Comparison of ENCODE assay signal across 1 cellular context in the genomic region with DNA sequence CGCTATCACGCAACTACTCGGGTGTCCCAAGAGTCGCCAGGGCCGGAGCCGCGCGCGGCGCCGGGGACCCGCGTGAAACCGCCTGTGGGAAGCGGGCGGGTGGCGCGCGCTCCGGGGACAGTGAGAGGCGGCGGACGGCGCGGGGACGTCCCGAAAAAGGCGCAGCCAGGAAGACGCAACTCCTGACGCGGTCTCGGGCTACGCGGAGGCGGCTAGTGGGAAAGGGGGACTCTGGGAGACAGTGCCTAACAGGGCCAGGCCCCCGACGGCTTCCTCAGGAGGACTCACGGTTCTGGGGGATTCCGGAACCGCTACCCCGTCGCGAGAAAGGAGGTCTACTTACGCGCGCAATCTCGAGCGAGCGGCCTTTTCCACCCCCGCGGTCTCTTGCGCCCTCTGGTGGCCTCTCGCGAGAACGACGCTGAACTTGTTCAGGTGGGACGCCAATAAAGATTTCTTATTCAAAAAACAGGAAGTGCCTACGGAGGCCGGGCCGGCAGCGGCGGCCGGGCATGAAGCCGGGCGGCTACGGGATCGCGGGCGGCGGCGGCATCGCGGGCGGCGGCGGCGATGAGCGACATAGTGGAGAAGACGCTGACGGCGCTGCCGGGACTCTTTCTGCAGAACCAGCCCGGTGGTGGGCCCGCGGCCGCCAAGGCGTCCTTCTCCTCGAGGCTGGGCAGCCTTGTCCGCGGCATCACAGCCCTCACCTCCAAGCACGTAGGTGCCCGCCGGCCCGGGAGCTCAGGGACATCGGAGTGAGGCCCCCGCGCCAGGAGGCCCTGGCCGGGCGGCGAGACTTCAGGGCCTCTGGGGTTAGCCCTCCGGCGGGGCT.
TF ChIP-seq lines count a peak whose summit lies in the region.

A gene (plus strand): TSS at position 475 of the 835 bp plus-strand sequence. CDS start 96 bp downstream, at position 571.

TF ChIP-seq in GM12878, 131 proteins besides CTCF, POLR2A, EP300 and RAD21 (continued from another document and continues in another):
- TF ChIP-seq, protein P1, sequence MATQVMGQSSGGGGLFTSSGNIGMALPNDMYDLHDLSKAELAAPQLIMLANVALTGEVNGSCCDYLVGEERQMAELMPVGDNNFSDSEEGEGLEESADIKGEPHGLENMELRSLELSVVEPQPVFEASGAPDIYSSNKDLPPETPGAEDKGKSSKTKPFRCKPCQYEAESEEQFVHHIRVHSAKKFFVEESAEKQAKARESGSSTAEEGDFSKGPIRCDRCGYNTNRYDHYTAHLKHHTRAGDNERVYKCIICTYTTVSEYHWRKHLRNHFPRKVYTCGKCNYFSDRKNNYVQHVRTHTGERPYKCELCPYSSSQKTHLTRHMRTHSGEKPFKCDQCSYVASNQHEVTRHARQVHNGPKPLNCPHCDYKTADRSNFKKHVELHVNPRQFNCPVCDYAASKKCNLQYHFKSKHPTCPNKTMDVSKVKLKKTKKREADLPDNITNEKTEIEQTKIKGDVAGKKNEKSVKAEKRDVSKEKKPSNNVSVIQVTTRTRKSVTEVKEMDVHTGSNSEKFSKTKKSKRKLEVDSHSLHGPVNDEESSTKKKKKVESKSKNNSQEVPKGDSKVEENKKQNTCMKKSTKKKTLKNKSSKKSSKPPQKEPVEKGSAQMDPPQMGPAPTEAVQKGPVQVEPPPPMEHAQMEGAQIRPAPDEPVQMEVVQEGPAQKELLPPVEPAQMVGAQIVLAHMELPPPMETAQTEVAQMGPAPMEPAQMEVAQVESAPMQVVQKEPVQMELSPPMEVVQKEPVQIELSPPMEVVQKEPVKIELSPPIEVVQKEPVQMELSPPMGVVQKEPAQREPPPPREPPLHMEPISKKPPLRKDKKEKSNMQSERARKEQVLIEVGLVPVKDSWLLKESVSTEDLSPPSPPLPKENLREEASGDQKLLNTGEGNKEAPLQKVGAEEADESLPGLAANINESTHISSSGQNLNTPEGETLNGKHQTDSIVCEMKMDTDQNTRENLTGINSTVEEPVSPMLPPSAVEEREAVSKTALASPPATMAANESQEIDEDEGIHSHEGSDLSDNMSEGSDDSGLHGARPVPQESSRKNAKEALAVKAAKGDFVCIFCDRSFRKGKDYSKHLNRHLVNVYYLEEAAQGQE (IDR thresholded peaks at IDR 0.05; ENCODE audit: low read depth, low read length): peak; percentile 29; the same call in 1 of the 2 replicates
- no peak for TF ChIP-seq SUZ12 (IDR thresholded peaks at IDR 0.05; ENCODE audit: unreplicated experiment)
- TF ChIP-seq, protein P2, sequence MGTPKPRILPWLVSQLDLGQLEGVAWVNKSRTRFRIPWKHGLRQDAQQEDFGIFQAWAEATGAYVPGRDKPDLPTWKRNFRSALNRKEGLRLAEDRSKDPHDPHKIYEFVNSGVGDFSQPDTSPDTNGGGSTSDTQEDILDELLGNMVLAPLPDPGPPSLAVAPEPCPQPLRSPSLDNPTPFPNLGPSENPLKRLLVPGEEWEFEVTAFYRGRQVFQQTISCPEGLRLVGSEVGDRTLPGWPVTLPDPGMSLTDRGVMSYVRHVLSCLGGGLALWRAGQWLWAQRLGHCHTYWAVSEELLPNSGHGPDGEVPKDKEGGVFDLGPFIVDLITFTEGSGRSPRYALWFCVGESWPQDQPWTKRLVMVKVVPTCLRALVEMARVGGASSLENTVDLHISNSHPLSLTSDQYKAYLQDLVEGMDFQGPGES (IDR thresholded peaks at IDR 0.05): 0 out of 2 replicates have a peak, but pooled peaks have one; percentile 26
- TF ChIP-seq SMC3 (IDR thresholded peaks at IDR 0.05; ENCODE audit: borderline replicate concordance, low read length): peak; percentile 88
- TF ChIP-seq, protein P3, sequence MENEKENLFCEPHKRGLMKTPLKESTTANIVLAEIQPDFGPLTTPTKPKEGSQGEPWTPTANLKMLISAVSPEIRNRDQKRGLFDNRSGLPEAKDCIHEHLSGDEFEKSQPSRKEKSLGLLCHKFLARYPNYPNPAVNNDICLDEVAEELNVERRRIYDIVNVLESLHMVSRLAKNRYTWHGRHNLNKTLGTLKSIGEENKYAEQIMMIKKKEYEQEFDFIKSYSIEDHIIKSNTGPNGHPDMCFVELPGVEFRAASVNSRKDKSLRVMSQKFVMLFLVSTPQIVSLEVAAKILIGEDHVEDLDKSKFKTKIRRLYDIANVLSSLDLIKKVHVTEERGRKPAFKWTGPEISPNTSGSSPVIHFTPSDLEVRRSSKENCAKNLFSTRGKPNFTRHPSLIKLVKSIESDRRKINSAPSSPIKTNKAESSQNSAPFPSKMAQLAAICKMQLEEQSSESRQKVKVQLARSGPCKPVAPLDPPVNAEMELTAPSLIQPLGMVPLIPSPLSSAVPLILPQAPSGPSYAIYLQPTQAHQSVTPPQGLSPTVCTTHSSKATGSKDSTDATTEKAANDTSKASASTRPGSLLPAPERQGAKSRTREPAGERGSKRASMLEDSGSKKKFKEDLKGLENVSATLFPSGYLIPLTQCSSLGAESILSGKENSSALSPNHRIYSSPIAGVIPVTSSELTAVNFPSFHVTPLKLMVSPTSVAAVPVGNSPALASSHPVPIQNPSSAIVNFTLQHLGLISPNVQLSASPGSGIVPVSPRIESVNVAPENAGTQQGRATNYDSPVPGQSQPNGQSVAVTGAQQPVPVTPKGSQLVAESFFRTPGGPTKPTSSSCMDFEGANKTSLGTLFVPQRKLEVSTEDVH (IDR thresholded peaks at IDR 0.05; ENCODE audit: low read depth, partially characterized antibody): peak; percentile 76
- TF ChIP-seq TCF7 (IDR thresholded peaks at IDR 0.05; ENCODE audit: borderline replicate concordance): 0 out of 2 replicates have a peak, but pooled peaks have one; percentile 41
- no peak for TF ChIP-seq NFIC (IDR thresholded peaks at IDR 0.05; ENCODE audit: low read depth, low read length)
- TF ChIP-seq GATAD2B (conservative IDR thresholded peaks at IDR 0.05; ENCODE audit: low read depth): peak; percentile 47
- TF ChIP-seq ZNF207 (IDR thresholded peaks at IDR 0.05; ENCODE audit: borderline replicate concordance): peak; percentile 94; the same call in 1 of the 2 replicates
- TF ChIP-seq, protein P4, sequence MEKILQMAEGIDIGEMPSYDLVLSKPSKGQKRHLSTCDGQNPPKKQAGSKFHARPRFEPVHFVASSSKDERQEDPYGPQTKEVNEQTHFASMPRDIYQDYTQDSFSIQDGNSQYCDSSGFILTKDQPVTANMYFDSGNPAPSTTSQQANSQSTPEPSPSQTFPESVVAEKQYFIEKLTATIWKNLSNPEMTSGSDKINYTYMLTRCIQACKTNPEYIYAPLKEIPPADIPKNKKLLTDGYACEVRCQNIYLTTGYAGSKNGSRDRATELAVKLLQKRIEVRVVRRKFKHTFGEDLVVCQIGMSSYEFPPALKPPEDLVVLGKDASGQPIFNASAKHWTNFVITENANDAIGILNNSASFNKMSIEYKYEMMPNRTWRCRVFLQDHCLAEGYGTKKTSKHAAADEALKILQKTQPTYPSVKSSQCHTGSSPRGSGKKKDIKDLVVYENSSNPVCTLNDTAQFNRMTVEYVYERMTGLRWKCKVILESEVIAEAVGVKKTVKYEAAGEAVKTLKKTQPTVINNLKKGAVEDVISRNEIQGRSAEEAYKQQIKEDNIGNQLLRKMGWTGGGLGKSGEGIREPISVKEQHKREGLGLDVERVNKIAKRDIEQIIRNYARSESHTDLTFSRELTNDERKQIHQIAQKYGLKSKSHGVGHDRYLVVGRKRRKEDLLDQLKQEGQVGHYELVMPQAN (conservative IDR thresholded peaks at IDR 0.05): peak; percentile 95
- TF ChIP-seq, protein P5, sequence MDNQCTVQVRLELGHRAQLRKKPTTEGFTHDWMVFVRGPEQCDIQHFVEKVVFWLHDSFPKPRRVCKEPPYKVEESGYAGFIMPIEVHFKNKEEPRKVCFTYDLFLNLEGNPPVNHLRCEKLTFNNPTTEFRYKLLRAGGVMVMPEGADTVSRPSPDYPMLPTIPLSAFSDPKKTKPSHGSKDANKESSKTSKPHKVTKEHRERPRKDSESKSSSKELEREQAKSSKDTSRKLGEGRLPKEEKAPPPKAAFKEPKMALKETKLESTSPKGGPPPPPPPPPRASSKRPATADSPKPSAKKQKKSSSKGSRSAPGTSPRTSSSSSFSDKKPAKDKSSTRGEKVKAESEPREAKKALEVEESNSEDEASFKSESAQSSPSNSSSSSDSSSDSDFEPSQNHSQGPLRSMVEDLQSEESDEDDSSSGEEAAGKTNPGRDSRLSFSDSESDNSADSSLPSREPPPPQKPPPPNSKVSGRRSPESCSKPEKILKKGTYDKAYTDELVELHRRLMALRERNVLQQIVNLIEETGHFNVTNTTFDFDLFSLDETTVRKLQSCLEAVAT (IDR thresholded peaks at IDR 0.05): no peak
- peak; percentile 74 for TF ChIP-seq LARP7 (IDR thresholded peaks at IDR 0.05)
- TF ChIP-seq, protein P6, sequence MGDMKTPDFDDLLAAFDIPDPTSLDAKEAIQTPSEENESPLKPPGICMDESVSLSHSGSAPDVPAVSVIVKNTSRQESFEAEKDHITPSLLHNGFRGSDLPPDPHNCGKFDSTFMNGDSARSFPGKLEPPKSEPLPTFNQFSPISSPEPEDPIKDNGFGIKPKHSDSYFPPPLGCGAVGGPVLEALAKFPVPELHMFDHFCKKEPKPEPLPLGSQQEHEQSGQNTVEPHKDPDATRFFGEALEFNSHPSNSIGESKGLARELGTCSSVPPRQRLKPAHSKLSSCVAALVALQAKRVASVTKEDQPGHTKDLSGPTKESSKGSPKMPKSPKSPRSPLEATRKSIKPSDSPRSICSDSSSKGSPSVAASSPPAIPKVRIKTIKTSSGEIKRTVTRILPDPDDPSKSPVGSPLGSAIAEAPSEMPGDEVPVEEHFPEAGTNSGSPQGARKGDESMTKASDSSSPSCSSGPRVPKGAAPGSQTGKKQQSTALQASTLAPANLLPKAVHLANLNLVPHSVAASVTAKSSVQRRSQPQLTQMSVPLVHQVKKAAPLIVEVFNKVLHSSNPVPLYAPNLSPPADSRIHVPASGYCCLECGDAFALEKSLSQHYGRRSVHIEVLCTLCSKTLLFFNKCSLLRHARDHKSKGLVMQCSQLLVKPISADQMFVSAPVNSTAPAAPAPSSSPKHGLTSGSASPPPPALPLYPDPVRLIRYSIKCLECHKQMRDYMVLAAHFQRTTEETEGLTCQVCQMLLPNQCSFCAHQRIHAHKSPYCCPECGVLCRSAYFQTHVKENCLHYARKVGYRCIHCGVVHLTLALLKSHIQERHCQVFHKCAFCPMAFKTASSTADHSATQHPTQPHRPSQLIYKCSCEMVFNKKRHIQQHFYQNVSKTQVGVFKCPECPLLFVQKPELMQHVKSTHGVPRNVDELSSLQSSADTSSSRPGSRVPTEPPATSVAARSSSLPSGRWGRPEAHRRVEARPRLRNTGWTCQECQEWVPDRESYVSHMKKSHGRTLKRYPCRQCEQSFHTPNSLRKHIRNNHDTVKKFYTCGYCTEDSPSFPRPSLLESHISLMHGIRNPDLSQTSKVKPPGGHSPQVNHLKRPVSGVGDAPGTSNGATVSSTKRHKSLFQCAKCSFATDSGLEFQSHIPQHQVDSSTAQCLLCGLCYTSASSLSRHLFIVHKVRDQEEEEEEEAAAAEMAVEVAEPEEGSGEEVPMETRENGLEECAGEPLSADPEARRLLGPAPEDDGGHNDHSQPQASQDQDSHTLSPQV (IDR thresholded peaks at IDR 0.05): peak; percentile 87
- peak; percentile 92 for TF ChIP-seq CHD2 (IDR thresholded peaks at IDR 0.05; ENCODE audit: borderline replicate concordance, low read depth, low read length)
- TF ChIP-seq, protein P7, sequence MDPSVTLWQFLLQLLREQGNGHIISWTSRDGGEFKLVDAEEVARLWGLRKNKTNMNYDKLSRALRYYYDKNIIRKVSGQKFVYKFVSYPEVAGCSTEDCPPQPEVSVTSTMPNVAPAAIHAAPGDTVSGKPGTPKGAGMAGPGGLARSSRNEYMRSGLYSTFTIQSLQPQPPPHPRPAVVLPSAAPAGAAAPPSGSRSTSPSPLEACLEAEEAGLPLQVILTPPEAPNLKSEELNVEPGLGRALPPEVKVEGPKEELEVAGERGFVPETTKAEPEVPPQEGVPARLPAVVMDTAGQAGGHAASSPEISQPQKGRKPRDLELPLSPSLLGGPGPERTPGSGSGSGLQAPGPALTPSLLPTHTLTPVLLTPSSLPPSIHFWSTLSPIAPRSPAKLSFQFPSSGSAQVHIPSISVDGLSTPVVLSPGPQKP (IDR thresholded peaks at IDR 0.05; ENCODE audit: low read depth, low read length): peak; percentile 92
- no peak for TF ChIP-seq MYC (IDR thresholded peaks at IDR 0.05; ENCODE audit: insufficient read depth, insufficient read length, insufficient replicate concordance, low read length, severe bottlenecking)
- no peak for TF ChIP-seq CHD4 (IDR thresholded peaks at IDR 0.05)
- TF ChIP-seq RFX5 (IDR thresholded peaks at IDR 0.05; ENCODE audit: low read depth, low read length): no peak
- TF ChIP-seq SRF (IDR thresholded peaks at IDR 0.05; ENCODE audit: low read depth in 2 of 2, low read length in 2 of 2): peak in 1 of 2 experiments; percentile 75; a peak in 2 of 4 replicates
- peak; percentile 93 for TF ChIP-seq RCOR1 (conservative IDR thresholded peaks at IDR 0.05; ENCODE audit: low read depth, low read length)
- peak; percentile 74 for TF ChIP-seq POU2F2 (IDR thresholded peaks at IDR 0.05; ENCODE audit: borderline replicate concordance, low read depth, low read length)
- TF ChIP-seq, protein P8, sequence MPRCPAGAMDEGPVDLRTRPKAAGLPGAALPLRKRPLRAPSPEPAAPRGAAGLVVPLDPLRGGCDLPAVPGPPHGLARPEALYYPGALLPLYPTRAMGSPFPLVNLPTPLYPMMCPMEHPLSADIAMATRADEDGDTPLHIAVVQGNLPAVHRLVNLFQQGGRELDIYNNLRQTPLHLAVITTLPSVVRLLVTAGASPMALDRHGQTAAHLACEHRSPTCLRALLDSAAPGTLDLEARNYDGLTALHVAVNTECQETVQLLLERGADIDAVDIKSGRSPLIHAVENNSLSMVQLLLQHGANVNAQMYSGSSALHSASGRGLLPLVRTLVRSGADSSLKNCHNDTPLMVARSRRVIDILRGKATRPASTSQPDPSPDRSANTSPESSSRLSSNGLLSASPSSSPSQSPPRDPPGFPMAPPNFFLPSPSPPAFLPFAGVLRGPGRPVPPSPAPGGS (IDR thresholded peaks at IDR 0.05; ENCODE audit: borderline replicate concordance, insufficient read depth, low read depth, low read length, poor library complexity, severe bottlenecking): peak; percentile 35
- peak; percentile 84 for TF ChIP-seq BACH1 (IDR thresholded peaks at IDR 0.05; ENCODE audit: borderline replicate concordance)
- TF ChIP-seq HDAC2 (IDR thresholded peaks at IDR 0.05): 0 out of 2 replicates have a peak, but pooled peaks have one; percentile 38
- peak; percentile 2 for TF ChIP-seq FOS (IDR thresholded peaks at IDR 0.05; ENCODE audit: borderline replicate concordance, extremely low read depth, insufficient read length)
- TF ChIP-seq, protein P9, sequence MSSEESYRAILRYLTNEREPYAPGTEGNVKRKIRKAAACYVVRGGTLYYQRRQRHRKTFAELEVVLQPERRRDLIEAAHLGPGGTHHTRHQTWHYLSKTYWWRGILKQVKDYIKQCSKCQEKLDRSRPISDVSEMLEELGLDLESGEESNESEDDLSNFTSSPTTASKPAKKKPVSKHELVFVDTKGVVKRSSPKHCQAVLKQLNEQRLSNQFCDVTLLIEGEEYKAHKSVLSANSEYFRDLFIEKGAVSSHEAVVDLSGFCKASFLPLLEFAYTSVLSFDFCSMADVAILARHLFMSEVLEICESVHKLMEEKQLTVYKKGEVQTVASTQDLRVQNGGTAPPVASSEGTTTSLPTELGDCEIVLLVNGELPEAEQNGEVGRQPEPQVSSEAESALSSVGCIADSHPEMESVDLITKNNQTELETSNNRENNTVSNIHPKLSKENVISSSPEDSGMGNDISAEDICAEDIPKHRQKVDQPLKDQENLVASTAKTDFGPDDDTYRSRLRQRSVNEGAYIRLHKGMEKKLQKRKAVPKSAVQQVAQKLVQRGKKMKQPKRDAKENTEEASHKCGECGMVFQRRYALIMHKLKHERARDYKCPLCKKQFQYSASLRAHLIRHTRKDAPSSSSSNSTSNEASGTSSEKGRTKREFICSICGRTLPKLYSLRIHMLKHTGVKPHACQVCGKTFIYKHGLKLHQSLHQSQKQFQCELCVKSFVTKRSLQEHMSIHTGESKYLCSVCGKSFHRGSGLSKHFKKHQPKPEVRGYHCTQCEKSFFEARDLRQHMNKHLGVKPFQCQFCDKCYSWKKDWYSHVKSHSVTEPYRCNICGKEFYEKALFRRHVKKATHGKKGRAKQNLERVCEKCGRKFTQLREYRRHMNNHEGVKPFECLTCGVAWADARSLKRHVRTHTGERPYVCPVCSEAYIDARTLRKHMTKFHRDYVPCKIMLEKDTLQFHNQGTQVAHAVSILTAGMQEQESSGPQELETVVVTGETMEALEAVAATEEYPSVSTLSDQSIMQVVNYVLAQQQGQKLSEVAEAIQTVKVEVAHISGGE (CRISPR knock-in tag; IDR thresholded peaks at IDR 0.05): no peak
